In the genomic region with DNA sequence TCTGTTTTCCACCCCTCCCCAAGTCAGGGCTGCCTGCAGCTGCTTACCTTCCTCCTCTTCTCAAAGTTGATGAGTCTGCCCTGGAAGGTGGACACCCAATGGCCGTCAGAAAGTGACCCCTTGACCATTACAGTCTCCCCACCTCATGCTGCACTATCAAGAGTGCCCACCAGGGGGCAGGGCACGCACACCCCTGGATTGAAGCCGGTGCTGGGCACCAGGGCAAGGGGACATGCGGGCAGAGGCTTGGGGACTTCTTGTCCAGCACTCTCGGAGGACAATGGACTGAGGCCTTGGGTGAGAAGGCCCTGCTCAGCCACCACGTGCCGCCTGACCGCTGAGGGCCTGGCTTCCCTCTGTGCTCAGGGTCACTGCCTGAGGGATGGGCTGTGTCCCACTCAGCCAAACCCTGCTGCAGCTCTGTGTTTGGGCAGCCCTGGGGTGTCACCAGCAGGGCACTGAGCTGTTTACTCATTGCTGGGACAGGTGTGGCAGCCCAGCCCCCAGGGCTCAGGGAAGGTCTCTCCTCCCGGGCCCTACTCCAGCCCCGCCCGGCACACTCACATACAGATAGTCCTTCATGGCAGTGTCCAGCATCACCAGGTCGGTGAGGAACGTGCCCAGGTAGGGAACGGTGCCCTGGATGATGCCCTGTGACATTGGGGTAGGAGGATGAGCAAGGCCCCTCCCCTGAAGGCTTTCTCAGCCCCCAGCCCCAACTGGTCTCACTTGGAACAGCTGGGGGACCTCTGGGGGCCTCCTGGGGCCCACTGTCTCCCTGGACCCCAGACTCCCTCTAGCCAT, we compare ENCODE assay signal across 1 cellular context.
A peak's percentile ranks its signal among the peaks of the same experiment; 100 is the strongest.
TF ChIP-seq lines count a peak whose summit lies in the region.

No MANE protein-coding gene starts in this region.

TF ChIP-seq in HepG2, 621 proteins besides CTCF, POLR2A, EP300 and RAD21 (continued from another document and continues in another):
- TF ChIP-seq, protein P1, sequence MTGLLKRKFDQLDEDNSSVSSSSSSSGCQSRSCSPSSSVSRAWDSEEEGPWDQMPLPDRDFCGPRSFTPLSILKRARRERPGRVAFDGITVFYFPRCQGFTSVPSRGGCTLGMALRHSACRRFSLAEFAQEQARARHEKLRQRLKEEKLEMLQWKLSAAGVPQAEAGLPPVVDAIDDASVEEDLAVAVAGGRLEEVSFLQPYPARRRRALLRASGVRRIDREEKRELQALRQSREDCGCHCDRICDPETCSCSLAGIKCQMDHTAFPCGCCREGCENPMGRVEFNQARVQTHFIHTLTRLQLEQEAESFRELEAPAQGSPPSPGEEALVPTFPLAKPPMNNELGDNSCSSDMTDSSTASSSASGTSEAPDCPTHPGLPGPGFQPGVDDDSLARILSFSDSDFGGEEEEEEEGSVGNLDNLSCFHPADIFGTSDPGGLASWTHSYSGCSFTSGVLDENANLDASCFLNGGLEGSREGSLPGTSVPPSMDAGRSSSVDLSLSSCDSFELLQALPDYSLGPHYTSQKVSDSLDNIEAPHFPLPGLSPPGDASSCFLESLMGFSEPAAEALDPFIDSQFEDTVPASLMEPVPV (CRISPR knock-in tag; IDR thresholded peaks at IDR 0.05): no peak
- TF ChIP-seq ZNF589 (CRISPR knock-in tag; conservative IDR thresholded peaks at IDR 0.05): no peak
- TF ChIP-seq STAG1 (CRISPR knock-in tag; IDR thresholded peaks at IDR 0.05): peak; percentile 97
- TF ChIP-seq, protein P2, sequence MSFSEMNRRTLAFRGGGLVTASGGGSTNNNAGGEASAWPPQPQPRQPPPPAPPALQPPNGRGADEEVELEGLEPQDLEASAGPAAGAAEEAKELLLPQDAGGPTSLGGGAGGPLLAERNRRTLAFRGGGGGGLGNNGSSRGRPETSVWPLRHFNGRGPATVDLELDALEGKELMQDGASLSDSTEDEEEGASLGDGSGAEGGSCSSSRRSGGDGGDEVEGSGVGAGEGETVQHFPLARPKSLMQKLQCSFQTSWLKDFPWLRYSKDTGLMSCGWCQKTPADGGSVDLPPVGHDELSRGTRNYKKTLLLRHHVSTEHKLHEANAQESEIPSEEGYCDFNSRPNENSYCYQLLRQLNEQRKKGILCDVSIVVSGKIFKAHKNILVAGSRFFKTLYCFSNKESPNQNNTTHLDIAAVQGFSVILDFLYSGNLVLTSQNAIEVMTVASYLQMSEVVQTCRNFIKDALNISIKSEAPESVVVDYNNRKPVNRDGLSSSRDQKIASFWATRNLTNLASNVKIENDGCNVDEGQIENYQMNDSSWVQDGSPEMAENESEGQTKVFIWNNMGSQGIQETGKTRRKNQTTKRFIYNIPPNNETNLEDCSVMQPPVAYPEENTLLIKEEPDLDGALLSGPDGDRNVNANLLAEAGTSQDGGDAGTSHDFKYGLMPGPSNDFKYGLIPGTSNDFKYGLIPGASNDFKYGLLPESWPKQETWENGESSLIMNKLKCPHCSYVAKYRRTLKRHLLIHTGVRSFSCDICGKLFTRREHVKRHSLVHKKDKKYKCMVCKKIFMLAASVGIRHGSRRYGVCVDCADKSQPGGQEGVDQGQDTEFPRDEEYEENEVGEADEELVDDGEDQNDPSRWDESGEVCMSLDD (CRISPR knock-in tag; IDR thresholded peaks at IDR 0.05; ENCODE audit: borderline replicate concordance): no peak
- TF ChIP-seq, protein P3, sequence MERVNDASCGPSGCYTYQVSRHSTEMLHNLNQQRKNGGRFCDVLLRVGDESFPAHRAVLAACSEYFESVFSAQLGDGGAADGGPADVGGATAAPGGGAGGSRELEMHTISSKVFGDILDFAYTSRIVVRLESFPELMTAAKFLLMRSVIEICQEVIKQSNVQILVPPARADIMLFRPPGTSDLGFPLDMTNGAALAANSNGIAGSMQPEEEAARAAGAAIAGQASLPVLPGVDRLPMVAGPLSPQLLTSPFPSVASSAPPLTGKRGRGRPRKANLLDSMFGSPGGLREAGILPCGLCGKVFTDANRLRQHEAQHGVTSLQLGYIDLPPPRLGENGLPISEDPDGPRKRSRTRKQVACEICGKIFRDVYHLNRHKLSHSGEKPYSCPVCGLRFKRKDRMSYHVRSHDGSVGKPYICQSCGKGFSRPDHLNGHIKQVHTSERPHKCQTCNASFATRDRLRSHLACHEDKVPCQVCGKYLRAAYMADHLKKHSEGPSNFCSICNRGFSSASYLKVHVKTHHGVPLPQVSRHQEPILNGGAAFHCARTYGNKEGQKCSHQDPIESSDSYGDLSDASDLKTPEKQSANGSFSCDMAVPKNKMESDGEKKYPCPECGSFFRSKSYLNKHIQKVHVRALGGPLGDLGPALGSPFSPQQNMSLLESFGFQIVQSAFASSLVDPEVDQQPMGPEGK (CRISPR knock-in tag; IDR thresholded peaks at IDR 0.05): 0 out of 2 replicates have a peak, but pooled peaks have one; percentile 38
- TF ChIP-seq ARNTL (CRISPR knock-in tag; IDR thresholded peaks at IDR 0.05): no peak
- TF ChIP-seq TAF15 (IDR thresholded peaks at IDR 0.05; ENCODE audit: low read depth, low read length, poor library complexity, severe bottlenecking): no peak
- no peak for TF ChIP-seq ZNF749 (CRISPR knock-in tag; IDR thresholded peaks at IDR 0.05; ENCODE audit: borderline replicate concordance)
- 0 out of 2 replicates have a peak, but pooled peaks have one; percentile 20 for TF ChIP-seq FOXO1 (CRISPR knock-in tag; IDR thresholded peaks at IDR 0.05)
- TF ChIP-seq CBX5 (CRISPR knock-in tag; IDR thresholded peaks at IDR 0.05; ENCODE audit: borderline replicate concordance): no peak
- TF ChIP-seq ZNF205 (CRISPR knock-in tag; IDR thresholded peaks at IDR 0.05): no peak
- TF ChIP-seq, protein P4, sequence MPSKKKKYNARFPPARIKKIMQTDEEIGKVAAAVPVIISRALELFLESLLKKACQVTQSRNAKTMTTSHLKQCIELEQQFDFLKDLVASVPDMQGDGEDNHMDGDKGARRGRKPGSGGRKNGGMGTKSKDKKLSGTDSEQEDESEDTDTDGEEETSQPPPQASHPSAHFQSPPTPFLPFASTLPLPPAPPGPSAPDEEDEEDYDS (CRISPR knock-in tag; IDR thresholded peaks at IDR 0.05): no peak
- TF ChIP-seq ZNF12 (CRISPR knock-in tag; IDR thresholded peaks at IDR 0.05): no peak
- no peak for TF ChIP-seq NFE2L1 (CRISPR knock-in tag; IDR thresholded peaks at IDR 0.05; ENCODE audit: borderline replicate concordance)
- TF ChIP-seq, protein P5, sequence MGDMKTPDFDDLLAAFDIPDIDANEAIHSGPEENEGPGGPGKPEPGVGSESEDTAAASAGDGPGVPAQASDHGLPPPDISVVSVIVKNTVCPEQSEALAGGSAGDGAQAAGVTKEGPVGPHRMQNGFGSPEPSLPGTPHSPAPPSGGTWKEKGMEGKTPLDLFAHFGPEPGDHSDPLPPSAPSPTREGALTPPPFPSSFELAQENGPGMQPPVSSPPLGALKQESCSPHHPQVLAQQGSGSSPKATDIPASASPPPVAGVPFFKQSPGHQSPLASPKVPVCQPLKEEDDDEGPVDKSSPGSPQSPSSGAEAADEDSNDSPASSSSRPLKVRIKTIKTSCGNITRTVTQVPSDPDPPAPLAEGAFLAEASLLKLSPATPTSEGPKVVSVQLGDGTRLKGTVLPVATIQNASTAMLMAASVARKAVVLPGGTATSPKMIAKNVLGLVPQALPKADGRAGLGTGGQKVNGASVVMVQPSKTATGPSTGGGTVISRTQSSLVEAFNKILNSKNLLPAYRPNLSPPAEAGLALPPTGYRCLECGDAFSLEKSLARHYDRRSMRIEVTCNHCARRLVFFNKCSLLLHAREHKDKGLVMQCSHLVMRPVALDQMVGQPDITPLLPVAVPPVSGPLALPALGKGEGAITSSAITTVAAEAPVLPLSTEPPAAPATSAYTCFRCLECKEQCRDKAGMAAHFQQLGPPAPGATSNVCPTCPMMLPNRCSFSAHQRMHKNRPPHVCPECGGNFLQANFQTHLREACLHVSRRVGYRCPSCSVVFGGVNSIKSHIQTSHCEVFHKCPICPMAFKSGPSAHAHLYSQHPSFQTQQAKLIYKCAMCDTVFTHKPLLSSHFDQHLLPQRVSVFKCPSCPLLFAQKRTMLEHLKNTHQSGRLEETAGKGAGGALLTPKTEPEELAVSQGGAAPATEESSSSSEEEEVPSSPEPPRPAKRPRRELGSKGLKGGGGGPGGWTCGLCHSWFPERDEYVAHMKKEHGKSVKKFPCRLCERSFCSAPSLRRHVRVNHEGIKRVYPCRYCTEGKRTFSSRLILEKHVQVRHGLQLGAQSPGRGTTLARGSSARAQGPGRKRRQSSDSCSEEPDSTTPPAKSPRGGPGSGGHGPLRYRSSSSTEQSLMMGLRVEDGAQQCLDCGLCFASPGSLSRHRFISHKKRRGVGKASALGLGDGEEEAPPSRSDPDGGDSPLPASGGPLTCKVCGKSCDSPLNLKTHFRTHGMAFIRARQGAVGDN (CRISPR knock-in tag; IDR thresholded peaks at IDR 0.05): peak; percentile 45
- no peak for TF ChIP-seq IKZF4 (CRISPR knock-in tag; IDR thresholded peaks at IDR 0.05; ENCODE audit: borderline replicate concordance, low read depth, not compliant biosample characterization)
- no peak for TF ChIP-seq ZNF160 (CRISPR knock-in tag; IDR thresholded peaks at IDR 0.05)
- peak; percentile 28; the same call in 1 of the 2 replicates for TF ChIP-seq ZFX (CRISPR knock-in tag; IDR thresholded peaks at IDR 0.05; ENCODE audit: low read depth)
- TF ChIP-seq, protein P6, sequence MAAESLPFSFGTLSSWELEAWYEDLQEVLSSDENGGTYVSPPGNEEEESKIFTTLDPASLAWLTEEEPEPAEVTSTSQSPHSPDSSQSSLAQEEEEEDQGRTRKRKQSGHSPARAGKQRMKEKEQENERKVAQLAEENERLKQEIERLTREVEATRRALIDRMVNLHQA (CRISPR knock-in tag; IDR thresholded peaks at IDR 0.05): no peak
- TF ChIP-seq SAFB2 (CRISPR knock-in tag; IDR thresholded peaks at IDR 0.05; ENCODE audit: borderline replicate concordance, low read depth): no peak
- TF ChIP-seq AGO2 (optimal IDR thresholded peaks at IDR 0.05; ENCODE audit: low read depth, low read length): no peak
- no peak for TF ChIP-seq POLR2AphosphoS2 (IDR thresholded peaks at IDR 0.05; ENCODE audit: low read depth, low read length)
- no peak for TF ChIP-seq ZNF83 (CRISPR knock-in tag; IDR thresholded peaks at IDR 0.05; ENCODE audit: borderline replicate concordance)
- TF ChIP-seq MTA1 (CRISPR knock-in tag; IDR thresholded peaks at IDR 0.05; ENCODE audit: borderline replicate concordance): peak; percentile 30; the same call in 1 of the 2 replicates
- no peak for TF ChIP-seq REXO4 (CRISPR knock-in tag; IDR thresholded peaks at IDR 0.05; ENCODE audit: borderline replicate concordance)
- TF ChIP-seq ZNF782 (CRISPR knock-in tag; IDR thresholded peaks at IDR 0.05; ENCODE audit: borderline replicate concordance): 0 out of 2 replicates have a peak, but pooled peaks have one; percentile 32
- TF ChIP-seq, protein P7, sequence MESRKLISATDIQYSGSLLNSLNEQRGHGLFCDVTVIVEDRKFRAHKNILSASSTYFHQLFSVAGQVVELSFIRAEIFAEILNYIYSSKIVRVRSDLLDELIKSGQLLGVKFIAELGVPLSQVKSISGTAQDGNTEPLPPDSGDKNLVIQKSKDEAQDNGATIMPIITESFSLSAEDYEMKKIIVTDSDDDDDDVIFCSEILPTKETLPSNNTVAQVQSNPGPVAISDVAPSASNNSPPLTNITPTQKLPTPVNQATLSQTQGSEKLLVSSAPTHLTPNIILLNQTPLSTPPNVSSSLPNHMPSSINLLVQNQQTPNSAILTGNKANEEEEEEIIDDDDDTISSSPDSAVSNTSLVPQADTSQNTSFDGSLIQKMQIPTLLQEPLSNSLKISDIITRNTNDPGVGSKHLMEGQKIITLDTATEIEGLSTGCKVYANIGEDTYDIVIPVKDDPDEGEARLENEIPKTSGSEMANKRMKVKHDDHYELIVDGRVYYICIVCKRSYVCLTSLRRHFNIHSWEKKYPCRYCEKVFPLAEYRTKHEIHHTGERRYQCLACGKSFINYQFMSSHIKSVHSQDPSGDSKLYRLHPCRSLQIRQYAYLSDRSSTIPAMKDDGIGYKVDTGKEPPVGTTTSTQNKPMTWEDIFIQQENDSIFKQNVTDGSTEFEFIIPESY (CRISPR knock-in tag; IDR thresholded peaks at IDR 0.05): peak; percentile 30; the same call in 1 of the 2 replicates
- TF ChIP-seq, protein P8, sequence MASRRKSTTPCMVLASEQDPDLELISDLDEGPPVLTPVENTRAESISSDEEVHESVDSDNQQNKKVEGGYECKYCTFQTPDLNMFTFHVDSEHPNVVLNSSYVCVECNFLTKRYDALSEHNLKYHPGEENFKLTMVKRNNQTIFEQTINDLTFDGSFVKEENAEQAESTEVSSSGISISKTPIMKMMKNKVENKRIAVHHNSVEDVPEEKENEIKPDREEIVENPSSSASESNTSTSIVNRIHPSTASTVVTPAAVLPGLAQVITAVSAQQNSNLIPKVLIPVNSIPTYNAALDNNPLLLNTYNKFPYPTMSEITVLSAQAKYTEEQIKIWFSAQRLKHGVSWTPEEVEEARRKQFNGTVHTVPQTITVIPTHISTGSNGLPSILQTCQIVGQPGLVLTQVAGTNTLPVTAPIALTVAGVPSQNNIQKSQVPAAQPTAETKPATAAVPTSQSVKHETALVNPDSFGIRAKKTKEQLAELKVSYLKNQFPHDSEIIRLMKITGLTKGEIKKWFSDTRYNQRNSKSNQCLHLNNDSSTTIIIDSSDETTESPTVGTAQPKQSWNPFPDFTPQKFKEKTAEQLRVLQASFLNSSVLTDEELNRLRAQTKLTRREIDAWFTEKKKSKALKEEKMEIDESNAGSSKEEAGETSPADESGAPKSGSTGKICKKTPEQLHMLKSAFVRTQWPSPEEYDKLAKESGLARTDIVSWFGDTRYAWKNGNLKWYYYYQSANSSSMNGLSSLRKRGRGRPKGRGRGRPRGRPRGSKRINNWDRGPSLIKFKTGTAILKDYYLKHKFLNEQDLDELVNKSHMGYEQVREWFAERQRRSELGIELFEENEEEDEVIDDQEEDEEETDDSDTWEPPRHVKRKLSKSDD (CRISPR knock-in tag; IDR thresholded peaks at IDR 0.05; ENCODE audit: low read depth): no peak
- no peak for TF ChIP-seq ZSCAN9 (CRISPR knock-in tag; IDR thresholded peaks at IDR 0.05; ENCODE audit: borderline replicate concordance)
- TF ChIP-seq KDM3A (CRISPR knock-in tag; IDR thresholded peaks at IDR 0.05; ENCODE audit: low read depth): no peak
- TF ChIP-seq, protein P9, sequence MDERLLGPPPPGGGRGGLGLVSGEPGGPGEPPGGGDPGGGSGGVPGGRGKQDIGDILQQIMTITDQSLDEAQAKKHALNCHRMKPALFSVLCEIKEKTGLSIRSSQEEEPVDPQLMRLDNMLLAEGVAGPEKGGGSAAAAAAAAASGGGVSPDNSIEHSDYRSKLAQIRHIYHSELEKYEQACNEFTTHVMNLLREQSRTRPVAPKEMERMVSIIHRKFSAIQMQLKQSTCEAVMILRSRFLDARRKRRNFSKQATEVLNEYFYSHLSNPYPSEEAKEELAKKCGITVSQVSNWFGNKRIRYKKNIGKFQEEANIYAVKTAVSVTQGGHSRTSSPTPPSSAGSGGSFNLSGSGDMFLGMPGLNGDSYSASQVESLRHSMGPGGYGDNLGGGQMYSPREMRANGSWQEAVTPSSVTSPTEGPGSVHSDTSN (CRISPR knock-in tag; IDR thresholded peaks at IDR 0.05): no peak
- TF ChIP-seq, protein P10, sequence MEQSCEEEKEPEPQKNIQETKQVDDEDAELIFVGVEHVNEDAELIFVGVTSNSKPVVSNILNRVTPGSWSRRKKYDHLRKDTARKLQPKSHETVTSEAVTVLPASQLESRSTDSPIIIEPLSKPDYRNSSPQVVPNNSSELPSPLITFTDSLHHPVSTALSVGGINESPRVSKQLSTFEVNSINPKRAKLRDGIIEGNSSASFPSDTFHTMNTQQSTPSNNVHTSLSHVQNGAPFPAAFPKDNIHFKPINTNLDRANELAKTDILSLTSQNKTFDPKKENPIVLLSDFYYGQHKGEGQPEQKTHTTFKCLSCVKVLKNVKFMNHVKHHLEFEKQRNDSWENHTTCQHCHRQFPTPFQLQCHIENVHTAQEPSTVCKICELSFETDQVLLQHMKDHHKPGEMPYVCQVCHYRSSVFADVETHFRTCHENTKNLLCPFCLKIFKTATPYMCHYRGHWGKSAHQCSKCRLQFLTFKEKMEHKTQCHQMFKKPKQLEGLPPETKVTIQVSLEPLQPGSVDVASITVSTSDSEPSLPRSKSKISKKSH (CRISPR knock-in tag; IDR thresholded peaks at IDR 0.05; ENCODE audit: borderline replicate concordance): no peak
- TF ChIP-seq ZNF446 (CRISPR knock-in tag; IDR thresholded peaks at IDR 0.05): no peak
- TF ChIP-seq SRY (CRISPR knock-in tag; IDR thresholded peaks at IDR 0.05): no peak
- TF ChIP-seq SAP130 (CRISPR knock-in tag; IDR thresholded peaks at IDR 0.05; ENCODE audit: low read depth): no peak
